In genomic region chr16:20391045-20391444, GRCh38 we compare ENCODE assay signal across 33 cellular contexts. TPM values are rescaled to one million over a fixed set of nuclear protein-coding genes. Genes with fewer than 3 reads are reported as not detected.
"Had no signal": no experiment of that assay in that cellular context is flagged by ENCODE, and none has a peak within 500 bp of the region (broad histone marks: within the 10 kb centered on the region; RNA-seq: fewer than 3 reads in every experiment).

No MANE protein-coding gene starts in this region.

- H3K9me3 ChIP-seq: ovary, psoas muscle, spleen, suprapubic skin, testis, tibial artery, transverse colon, uterus had no signal

- H3K79me2 ChIP-seq: parathyroid adenoma had no signal

- H3K4me2 ChIP-seq: neural progenitor cell, smooth muscle cell had no signal

- H3K27me3 ChIP-seq: ovary, testis, tibial artery, uterus had no signal

- DNase-seq: naive thymus-derived CD4-positive, alpha-beta T cell; natural killer cell; occipital lobe; ovary; posterior cingulate gyrus; psoas muscle; right cardiac atrium; spleen; stimulated activated CD4-positive, alpha-beta T cell treated with anti-CD3 and anti-CD28 coated beads, Interleukin-12 subunit alpha, Interleukin-12 subunit beta, amount 100 ng/mL, for 4 hours; stimulated activated CD4-positive, alpha-beta T cell treated with anti-CD3 and anti-CD28 coated beads, Interleukin-1b, Interleukin-23, amount 100 ng/mL, for 48 hours; stimulated activated CD4-positive, alpha-beta T cell treated with anti-CD3 and anti-CD28 coated beads, Interleukin-4, amount 100 ng/mL, for 1 hour; stimulated activated CD4-positive, alpha-beta T cell treated with anti-CD3 and anti-CD28 coated beads, Interleukin-4, amount 100 ng/mL, for 4 hours; stimulated activated CD8-positive, alpha-beta memory T cell treated with anti-CD3 and anti-CD28 coated beads, Interleukin-4, amount 100 ng/mL, for 48 hours; stimulated activated naive CD4-positive, alpha-beta T cell; stimulated activated naive CD8-positive, alpha-beta T cell treated with anti-CD3 and anti-CD28 coated beads, Interleukin-15, amount 100 ng/mL, for 72 hours; stimulated activated naive CD8-positive, alpha-beta T cell treated with anti-CD3 and anti-CD28 coated beads, Interleukin-15, Interleukin-2, amounts not matched to agents 100 U/mL and 50 U/mL, for 24 hours; substantia nigra; testis; tibial artery; transverse colon; uterus had no signal

- H2AFZ ChIP-seq: neural progenitor cell, parathyroid adenoma had no signal

- H3K27ac ChIP-seq: neural progenitor cell, ovary, parathyroid adenoma, psoas muscle, skin epidermis, spleen, suprapubic skin, testis, tibial artery, transverse colon, uterus had no signal

- H3K36me3 ChIP-seq: neural progenitor cell, ovary, spleen, suprapubic skin, tibial artery, transverse colon, uterus had no signal

- ATAC-seq: naive thymus-derived CD4-positive, alpha-beta T cell; natural killer cell; psoas muscle; right cardiac atrium; sciatic nerve; stimulated activated memory B cell treated with anti-CD40 and anti-IgM and Interleukin-4, amounts not matched to agents 10 μg/mL and 1 μg/mL and 100 μg/mL, for 72 hours; stimulated activated naive CD8-positive, alpha-beta T cell treated with anti-CD3 and anti-CD28 coated beads, Interleukin-15, amount 100 ng/mL, for 72 hours; stimulated activated naive CD8-positive, alpha-beta T cell treated with anti-CD3 and anti-CD28 coated beads, Interleukin-15, Interleukin-2, amounts not matched to agents 100 U/mL and 50 U/mL, for 24 hours had no signal

- H3K4me1 ChIP-seq: parathyroid adenoma, psoas muscle, uterus had no signal

- H3K9ac ChIP-seq: neural progenitor cell, parathyroid adenoma had no signal

- H3K4me3 ChIP-seq: neural progenitor cell, ovary, psoas muscle, skin epidermis, smooth muscle cell, spleen, suprapubic skin, testis, tibial artery, transverse colon, uterus had no signal

RNA-seq across cellular contexts. Expression of gene PDILT, which starts 13.5 kb away (rescaled TPM):
- total RNA-seq: naive thymus-derived CD4-positive, alpha-beta T cell; natural killer cell; occipital lobe; osteoblast; ovary; progenitor cell of endocrine pancreas; psoas muscle; renal cortical epithelial cell; right cardiac atrium; sciatic nerve; smooth muscle cell; spleen; suprapubic skin; transverse colon; ureter; uterus had no signal
- polyA plus RNA-seq: naive thymus-derived CD4-positive, alpha-beta T cell; neural cell; ovary; psoas muscle; right cardiac atrium; smooth muscle cell; spleen had no signal

RNA-seq across cellular contexts. Expression of gene ACSM5, which starts 18.3 kb away (rescaled TPM):
- total RNA-seq: naive thymus-derived CD4-positive, alpha-beta T cell; natural killer cell; progenitor cell of endocrine pancreas; smooth muscle cell had no signal
- polyA plus RNA-seq: naive thymus-derived CD4-positive, alpha-beta T cell; neural cell; smooth muscle cell had no signal

RNA-seq across cellular contexts. Expression of gene UMOD, which starts 38.5 kb away (rescaled TPM):
- total RNA-seq: naive thymus-derived CD4-positive, alpha-beta T cell; natural killer cell; occipital lobe; osteoblast; ovary; progenitor cell of endocrine pancreas; psoas muscle; renal cortical epithelial cell; right cardiac atrium; sciatic nerve; smooth muscle cell; spleen; suprapubic skin; transverse colon; ureter; uterus had no signal
- polyA plus RNA-seq: naive thymus-derived CD4-positive, alpha-beta T cell; neural cell; ovary; psoas muscle; right cardiac atrium; smooth muscle cell had no signal
